ENCODE assay signal across 19 cellular contexts in the genomic region with DNA sequence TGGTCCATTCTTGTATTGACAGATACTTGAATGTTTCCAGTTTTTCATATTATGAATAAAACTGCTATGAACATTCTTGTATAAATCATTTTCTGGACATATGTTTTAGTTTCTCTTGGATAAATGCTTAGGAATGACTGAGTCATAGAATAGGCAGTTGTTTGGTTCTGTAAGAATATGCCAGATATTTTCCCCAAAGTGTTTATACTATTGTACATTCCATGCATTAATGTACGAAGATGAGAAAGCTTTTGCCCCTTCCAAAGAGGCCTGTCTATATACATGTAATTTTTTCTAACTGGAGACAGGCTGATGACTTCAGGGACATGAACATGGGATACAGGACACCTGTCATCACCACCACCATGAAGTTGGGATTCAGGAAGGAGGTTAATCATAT. TPM values are rescaled to one million over a fixed set of nuclear protein-coding genes. Genes with fewer than 3 reads are reported as not detected.
DNase-seq lines count a peak whose midpoint lies in the region; ATAC-seq, FAIRE-seq and TF ChIP-seq lines count a peak whose summit lies in the region.
"Had no signal": no experiment of that assay in that cellular context is flagged by ENCODE, and none has a peak within 500 bp of the region (broad histone marks: within the 10 kb centered on the region; RNA-seq: fewer than 3 reads in every experiment).

No MANE protein-coding gene starts in this region.

- CTCF ChIA-PET in AG04450 (lab: Charles Lee), result no interaction called here

- H3K27ac ChIP-seq in AG04450 (ENCODE audit: low read depth, low read length) (peak overlapping the region; percentile 91), ascending aorta (no peak overlapping the region)
- H3K27ac ChIP-seq: heart right ventricle, HL-60 had no signal

- intact Hi-C loops in ascending aorta (cut with DNase I), result no loop called here

- H3K4me1 ChIP-seq in ascending aorta, result no peaks in the 10 kb centered on the region

- H3K27me3 ChIP-seq in AG04450 (ENCODE audit: control insufficient read depth, insufficient read depth, low read length), result no peaks in the 10 kb centered on the region
- H3K27me3 ChIP-seq in ascending aorta, result no peaks in the 10 kb centered on the region
- H3K27me3 ChIP-seq: heart right ventricle had no signal

- POLR2A ChIA-PET in AG04450 (lab: Yijun Ruan, JAX), result interaction anchor here (0.7 to 1.8 kb wide), 2 partner anchors 102 to 276 kb away, joined by 3 to 6 read pairs; no protein-coding TSS in a partner anchor

- DNase-seq in AG04450 (ENCODE audit: low read depth, low spot score) (peak; percentile 72), HTR-8/SVneo (ENCODE audit: insufficient read length, low spot score) (peak; percentile 18), astrocyte of the hippocampus (ENCODE audit: low read depth, low spot score) (peak; percentile 53), iris pigment epithelial cell (ENCODE audit: low read depth) (peak; percentile 91), ascending aorta (ENCODE audit: low spot score in 2 of 2) (no peak)
- no peak for DNase-seq in activated CD8-positive, alpha-beta memory T cell treated with anti-CD3 and anti-CD28 coated beads, Interleukin-2, amount 50 U/mL, for 4 hours
- no peak for DNase-seq in NK-92 treated with Interleukin-12 subunit alpha and Interleukin-12 subunit beta, amount 100 ng/mL, for 24 hours (lab: John Stamatoyannopoulos, UW)
- DNase-seq: activated CD4-positive, alpha-beta T cell treated with anti-CD3 and anti-CD28 coated beads, Interleukin-2, amount 50 U/mL, for 1 hour; activated T-cell treated with anti-CD3 and anti-CD28 coated beads, Interleukin-2, amount 50 U/mL, for 24 hours; DMS 273 treated with DMSO at 0.1 percent for 48 hours; heart right ventricle; midbrain; NCI-H1417 treated with DMSO at 0.1 percent for 48 hours; NCI-H446 had no signal

- TF ChIP-seq CTCF in AG04450 (IDR thresholded peaks at IDR 0.05; ENCODE audit: low read depth, low read length) (no peak), ascending aorta (IDR thresholded peaks at IDR 0.05) (no peak)

- no peak for FAIRE-seq in HTR-8/SVneo (lab: Jason Lieb, UNC)
- FAIRE-seq: endothelial cell of umbilical vein, keratinocyte, TTC549 had no signal

- no peaks in the 10 kb centered on the region for H3K9me3 ChIP-seq in AG04450 (ENCODE audit: control insufficient read depth, insufficient read depth, low read length)
- no peaks in the 10 kb centered on the region for H3K9me3 ChIP-seq in ascending aorta
- H3K9me3 ChIP-seq: heart right ventricle had no signal

- no peak for ATAC-seq in HG03439 (IDR thresholded peaks at IDR 0.05; ENCODE audit: unreplicated experiment)
- ATAC-seq: heart right ventricle had no signal

- no peak overlapping the region for H3K4me3 ChIP-seq in AG04450 (ENCODE audit: low read depth, low read length)
- H3K4me3 ChIP-seq in ascending aorta, result no peak overlapping the region
- H3K4me3 ChIP-seq: heart right ventricle had no signal

- no peaks in the 10 kb centered on the region for H3K36me3 ChIP-seq in ascending aorta

RNA-seq across cellular contexts. Expression of a gene that starts 11.3 kb away (rescaled TPM):
- polyA plus RNA-seq in AG04450 (2011; rRNA removed), result 23.8 and 24.3 TPM in 2 replicates
- polyA minus RNA-seq in AG04450 (2011; rRNA and poly(A)+ RNA removed), result 33.1 and 33.8 TPM in 2 replicates
- total RNA-seq in ascending aorta, result 3.9 TPM

RNA-seq across cellular contexts. Expression of a gene that starts 58.0 kb away (rescaled TPM):
- polyA plus RNA-seq in AG04450 (2011; rRNA removed), result 1.8 and 3.0 TPM in 2 replicates
- 1.3 and 2.2 TPM in 2 replicates for polyA minus RNA-seq in AG04450 (2011; rRNA and poly(A)+ RNA removed)
- total RNA-seq in ascending aorta, result 35.3 TPM
- polyA plus RNA-seq: keratinocyte had no signal

Comparison
In these comparisons a context has a peak if more than half of its experiments do, and no peak if none do; other contexts are left out.
1. DNase-seq: peak in AG04450 (single experiment), HTR-8/SVneo (single experiment), astrocyte of the hippocampus (single experiment) and iris pigment epithelial cell (single experiment); none in activated CD8-positive, alpha-beta memory T cell treated with anti-CD3 and anti-CD28 coated beads, Interleukin-2, amount 50 U/mL, for 4 hours (single experiment), NK-92 treated with Interleukin-12 subunit alpha and Interleukin-12 subunit beta, amount 100 ng/mL, for 24 hours (single experiment) and ascending aorta (0 of 2).